Comparison of ENCODE assay signal across 8 cellular contexts in the genomic region with DNA sequence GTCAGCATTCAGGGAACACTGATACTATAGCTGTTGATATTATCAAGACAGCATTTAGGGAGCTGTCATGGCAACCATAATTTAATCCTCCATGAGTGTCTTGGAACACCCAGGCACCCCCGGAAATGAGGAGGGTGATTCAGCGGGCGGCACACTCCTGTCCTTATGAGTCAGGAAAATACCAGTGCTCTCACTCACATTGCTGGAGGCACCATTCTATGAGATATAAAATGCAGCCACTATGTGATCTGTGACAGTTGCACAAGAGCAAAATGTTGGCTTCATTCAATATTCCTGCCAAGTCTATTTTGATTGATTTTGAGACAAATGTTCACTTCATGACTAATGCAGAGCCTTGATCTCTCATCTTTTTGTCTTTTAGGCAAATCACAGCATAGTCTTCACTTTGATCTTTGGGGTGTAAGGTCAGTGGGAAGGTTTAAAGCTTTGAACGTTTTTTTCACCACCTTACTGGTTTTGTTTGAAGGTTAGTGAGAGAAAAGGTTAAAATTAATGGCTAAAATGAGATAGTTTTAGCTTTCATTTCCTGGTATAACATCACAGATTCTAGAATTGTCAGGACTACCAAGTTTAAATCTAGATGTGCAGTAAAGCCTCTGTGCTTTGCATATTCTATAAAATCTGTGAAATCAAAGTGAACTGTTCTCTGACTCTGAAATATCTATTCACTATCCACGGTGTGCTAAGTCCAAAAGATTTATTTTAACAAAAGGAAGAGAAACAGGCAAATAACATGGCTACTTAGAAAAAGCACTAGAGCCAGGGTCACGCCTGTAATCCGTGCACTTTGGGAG. TPM values are rescaled to one million over a fixed set of nuclear protein-coding genes. Genes with fewer than 3 reads are reported as not detected.
DNase-seq lines count a peak whose midpoint lies in the region; ATAC-seq, FAIRE-seq and TF ChIP-seq lines count a peak whose summit lies in the region.

No MANE protein-coding gene starts in this region.

- H3K9ac ChIP-seq in adipocyte (ENCODE audit: low read length) = peak overlapping the region; percentile 1

- TF ChIP-seq CTCF in A549 (IDR thresholded peaks at IDR 0.05) = no peak

- H3K27ac ChIP-seq in A549 = peak overlapping the region; percentile 83 to 92

- CTCF ChIA-PET in A549 (lab: Yijun Ruan, JAX) = interaction anchor here (0.6 to 11.3 kb wide), 8 partner anchors 9 to 1068 kb away, joined by 3 to 136 read pairs (median 3); no protein-coding TSS in a partner anchor

- ATAC-seq in A549 (peak; percentile 94 to 99), HG02610 (IDR thresholded peaks at IDR 0.05; ENCODE audit: unreplicated experiment) (peak; percentile 62), HG02763 (IDR thresholded peaks at IDR 0.05; ENCODE audit: unreplicated experiment) (no peak), GM19328 (IDR thresholded peaks at IDR 0.05; ENCODE audit: unreplicated experiment) (no peak)

- TF ChIP-seq EP300 in A549 (IDR thresholded peaks at IDR 0.05) = peak; percentile 92 to 96; a peak in 3 of 5 replicates

- peak; percentile 70 to 98 for DNase-seq in A549 (ENCODE audit: low read depth in 1 of 2, low spot score in 1 of 2)
- peak; percentile 97 for DNase-seq in adipocyte (ENCODE audit: low read depth)
- peak; percentile 99 for DNase-seq in kidney tubule cell (ENCODE audit: low spot score)
- DNase-seq in activated CD4-positive, alpha-beta T cell treated with anti-CD3 and anti-CD28 coated beads, Interleukin-2, amount 50 U/mL, for 4 hours = no peak
- DNase-seq in NCI-H146 treated with DMSO at 0.1 percent for 48 hours (lab: John Stamatoyannopoulos, UW; ENCODE audit: unreplicated experiment) = no peak

- POLR2A ChIA-PET in A549 (lab: Yijun Ruan, JAX) = interaction anchor here (0.6 to 1.8 kb wide), 7 partner anchors 10 to 206 kb away, joined by 3 to 11 read pairs (median 6); a partner anchor contains a TSS

- H3K4me1 ChIP-seq in A549 (peaks cover 85% of the 10 kb centered on the region), adipocyte (ENCODE audit: control insufficient read depth, insufficient read depth, low read length) (peaks cover 42% of the 10 kb centered on the region)

- no peaks in the 10 kb centered on the region for H3K27me3 ChIP-seq in adipocyte (replicated peaks; ENCODE audit: control insufficient read depth, insufficient read depth, low read length)

- peak; percentile 99 for FAIRE-seq in A549 (lab: Jason Lieb, UNC)

- H3K36me3 ChIP-seq in adipocyte (ENCODE audit: control insufficient read depth, insufficient read depth, low read length, severe bottlenecking) = no peaks in the 10 kb centered on the region

- 9% methylated on average over 7 of the region's 7 CpGs for whole genome bisulfite sequencing in A549 (ENCODE audit: missing lambda C conversion rate)

- no peaks in the 10 kb centered on the region for H3K9me3 ChIP-seq in A549
- H3K9me3 ChIP-seq in adipocyte (ENCODE audit: control insufficient read depth, low read length) = no peaks in the 10 kb centered on the region

- peak overlapping the region; percentile 72 for H3K4me2 ChIP-seq in A549

- TF ChIP-seq POLR2A in A549 (IDR thresholded peaks at IDR 0.05; ENCODE audit: low read length) = no peak

- no peak overlapping the region for H3K4me3 ChIP-seq in A549
- H3K4me3 ChIP-seq in adipocyte (ENCODE audit: low read length) = peak overlapping the region; percentile 30

- peak; percentile 20 to 45; a peak in 2 of 5 replicates for TF ChIP-seq RAD21 in A549 (conservative IDR thresholded peaks at IDR 0.05 in 1 of 2, IDR thresholded peaks at IDR 0.05 in 1 of 2)

TF ChIP-seq in A549, 52 proteins besides CTCF, POLR2A, EP300 and RAD21 (continues in another document):
- TF ChIP-seq KDM5A (IDR thresholded peaks at IDR 0.05) (no peak), FOSL2 (IDR thresholded peaks at IDR 0.05) (peak; percentile 100), FOSL2 (CRISPR knock-in tag; IDR thresholded peaks at IDR 0.05) (peak; percentile 100), BHLHE40 (IDR thresholded peaks at IDR 0.05; ENCODE audit: low read depth, low read length) (peak; percentile 73), JUNB (IDR thresholded peaks at IDR 0.05) (peak; percentile 100), TP53 (CRISPR knock-in tag; IDR thresholded peaks at IDR 0.05) (no peak), ZC3H11A (IDR thresholded peaks at IDR 0.05) (no peak), NFE2L2 (conservative IDR thresholded peaks at IDR 0.05; ENCODE audit: low read length) (0 out of 2 replicates have a peak, but pooled peaks have one; percentile 16), CHD4 (IDR thresholded peaks at IDR 0.05; ENCODE audit: borderline replicate concordance) (no peak), RFX5 (IDR thresholded peaks at IDR 0.05) (no peak), SMC3 (IDR thresholded peaks at IDR 0.05) (peak; percentile 52), HEYL (CRISPR knock-in tag; IDR thresholded peaks at IDR 0.05) (no peak), RARB (CRISPR knock-in tag; IDR thresholded peaks at IDR 0.05) (peak; percentile 17; the same call in 1 of the 2 replicates), GATA3 (IDR thresholded peaks at IDR 0.05; ENCODE audit: borderline replicate concordance) (peak; percentile 98), MAFK (IDR thresholded peaks at IDR 0.05; ENCODE audit: partially characterized antibody) (peak; percentile 83), TFCP2L1 (CRISPR knock-in tag; IDR thresholded peaks at IDR 0.05) (no peak)
- TF ChIP-seq, protein P1, sequence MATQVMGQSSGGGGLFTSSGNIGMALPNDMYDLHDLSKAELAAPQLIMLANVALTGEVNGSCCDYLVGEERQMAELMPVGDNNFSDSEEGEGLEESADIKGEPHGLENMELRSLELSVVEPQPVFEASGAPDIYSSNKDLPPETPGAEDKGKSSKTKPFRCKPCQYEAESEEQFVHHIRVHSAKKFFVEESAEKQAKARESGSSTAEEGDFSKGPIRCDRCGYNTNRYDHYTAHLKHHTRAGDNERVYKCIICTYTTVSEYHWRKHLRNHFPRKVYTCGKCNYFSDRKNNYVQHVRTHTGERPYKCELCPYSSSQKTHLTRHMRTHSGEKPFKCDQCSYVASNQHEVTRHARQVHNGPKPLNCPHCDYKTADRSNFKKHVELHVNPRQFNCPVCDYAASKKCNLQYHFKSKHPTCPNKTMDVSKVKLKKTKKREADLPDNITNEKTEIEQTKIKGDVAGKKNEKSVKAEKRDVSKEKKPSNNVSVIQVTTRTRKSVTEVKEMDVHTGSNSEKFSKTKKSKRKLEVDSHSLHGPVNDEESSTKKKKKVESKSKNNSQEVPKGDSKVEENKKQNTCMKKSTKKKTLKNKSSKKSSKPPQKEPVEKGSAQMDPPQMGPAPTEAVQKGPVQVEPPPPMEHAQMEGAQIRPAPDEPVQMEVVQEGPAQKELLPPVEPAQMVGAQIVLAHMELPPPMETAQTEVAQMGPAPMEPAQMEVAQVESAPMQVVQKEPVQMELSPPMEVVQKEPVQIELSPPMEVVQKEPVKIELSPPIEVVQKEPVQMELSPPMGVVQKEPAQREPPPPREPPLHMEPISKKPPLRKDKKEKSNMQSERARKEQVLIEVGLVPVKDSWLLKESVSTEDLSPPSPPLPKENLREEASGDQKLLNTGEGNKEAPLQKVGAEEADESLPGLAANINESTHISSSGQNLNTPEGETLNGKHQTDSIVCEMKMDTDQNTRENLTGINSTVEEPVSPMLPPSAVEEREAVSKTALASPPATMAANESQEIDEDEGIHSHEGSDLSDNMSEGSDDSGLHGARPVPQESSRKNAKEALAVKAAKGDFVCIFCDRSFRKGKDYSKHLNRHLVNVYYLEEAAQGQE (IDR thresholded peaks at IDR 0.05) = no peak
- TF ChIP-seq, protein P2, sequence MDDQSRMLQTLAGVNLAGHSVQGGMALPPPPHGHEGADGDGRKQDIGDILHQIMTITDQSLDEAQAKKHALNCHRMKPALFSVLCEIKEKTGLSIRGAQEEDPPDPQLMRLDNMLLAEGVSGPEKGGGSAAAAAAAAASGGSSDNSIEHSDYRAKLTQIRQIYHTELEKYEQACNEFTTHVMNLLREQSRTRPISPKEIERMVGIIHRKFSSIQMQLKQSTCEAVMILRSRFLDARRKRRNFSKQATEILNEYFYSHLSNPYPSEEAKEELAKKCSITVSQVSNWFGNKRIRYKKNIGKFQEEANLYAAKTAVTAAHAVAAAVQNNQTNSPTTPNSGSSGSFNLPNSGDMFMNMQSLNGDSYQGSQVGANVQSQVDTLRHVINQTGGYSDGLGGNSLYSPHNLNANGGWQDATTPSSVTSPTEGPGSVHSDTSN (IDR thresholded peaks at IDR 0.05) = no peak
- TF ChIP-seq, protein P3, sequence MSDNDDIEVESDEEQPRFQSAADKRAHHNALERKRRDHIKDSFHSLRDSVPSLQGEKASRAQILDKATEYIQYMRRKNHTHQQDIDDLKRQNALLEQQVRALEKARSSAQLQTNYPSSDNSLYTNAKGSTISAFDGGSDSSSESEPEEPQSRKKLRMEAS (IDR thresholded peaks at IDR 0.05) = peak; percentile 85
- TF ChIP-seq, protein P4, sequence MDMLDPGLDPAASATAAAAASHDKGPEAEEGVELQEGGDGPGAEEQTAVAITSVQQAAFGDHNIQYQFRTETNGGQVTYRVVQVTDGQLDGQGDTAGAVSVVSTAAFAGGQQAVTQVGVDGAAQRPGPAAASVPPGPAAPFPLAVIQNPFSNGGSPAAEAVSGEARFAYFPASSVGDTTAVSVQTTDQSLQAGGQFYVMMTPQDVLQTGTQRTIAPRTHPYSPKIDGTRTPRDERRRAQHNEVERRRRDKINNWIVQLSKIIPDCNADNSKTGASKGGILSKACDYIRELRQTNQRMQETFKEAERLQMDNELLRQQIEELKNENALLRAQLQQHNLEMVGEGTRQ (IDR thresholded peaks at IDR 0.05) = no peak
- TF ChIP-seq, protein P5, sequence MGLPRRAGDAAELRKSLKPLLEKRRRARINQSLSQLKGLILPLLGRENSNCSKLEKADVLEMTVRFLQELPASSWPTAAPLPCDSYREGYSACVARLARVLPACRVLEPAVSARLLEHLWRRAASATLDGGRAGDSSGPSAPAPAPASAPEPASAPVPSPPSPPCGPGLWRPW (IDR thresholded peaks at IDR 0.05) = peak; percentile 71

RNA-seq across cellular contexts. Expression of a gene that starts 12.4 kb away (rescaled TPM):
- polyA plus RNA-seq in A549 (2011; rRNA removed) (39.0 and 49.3 TPM in 2 replicates), A549 (2017; fragmentation: RNase III; extraction: RNeasy Plus Mini Kit Qiagen cat#74134 plus additional on column Dnase treatment) (22.1 to 26.9 TPM (median 24.8 TPM) in 3 replicates)
- 6.3 and 7.7 TPM in 2 replicates for polyA plus RNA-seq in A549 (2012; cell fraction: cytosol; rRNA removed)
- polyA plus RNA-seq in A549 (2012; cell fraction: nucleus; rRNA removed) = 6.2 and 12.8 TPM in 2 replicates
- 32.2 and 32.4 TPM in 2 replicates for polyA minus RNA-seq in A549 (2011; rRNA and poly(A)+ RNA removed)

Comparison
In these comparisons a context has a peak if more than half of its experiments do, and no peak if none do; other contexts are left out.
1. ATAC-seq: peak in A549 (2 of 2) and HG02610 (single experiment); none in HG02763 (single experiment) and GM19328 (single experiment).
2. DNase-seq: peak in A549 (2 of 2), adipocyte (single experiment) and kidney tubule cell (single experiment); none in activated CD4-positive, alpha-beta T cell treated with anti-CD3 and anti-CD28 coated beads, Interleukin-2, amount 50 U/mL, for 4 hours (0 of 2) and NCI-H146 treated with DMSO at 0.1 percent for 48 hours (single experiment).